15 cellular contexts compared by ENCODE assay signal in genomic region chr9:107119294-107119693, GRCh38.
DNase-seq lines count a peak whose midpoint lies in the region; ATAC-seq, FAIRE-seq and TF ChIP-seq lines count a peak whose summit lies in the region.
"Had no signal": no experiment of that assay in that cellular context is flagged by ENCODE, and none has a peak within 500 bp of the region (broad histone marks: within the 10 kb centered on the region; RNA-seq: fewer than 3 reads in every experiment).

No MANE protein-coding gene starts in this region.

- peak; percentile 64 to 89 for ATAC-seq in right cardiac atrium
- ATAC-seq in T-helper 17 cell: no peak
- ATAC-seq: GM12878, GM23338 had no signal

- no peaks in the 10 kb centered on the region for H3K9me3 ChIP-seq in right cardiac atrium (ENCODE audit: control insufficient read depth, low read length)
- no peaks in the 10 kb centered on the region for H3K9me3 ChIP-seq in T-helper 17 cell (ENCODE audit: control insufficient read depth, low read length, poor library complexity, severe bottlenecking)
- H3K9me3 ChIP-seq: BLaER1 treated with 17β-estradiol and CSF1 and Interleukin-3, amounts not matched to agents 10 nM and 100 nM had no signal

- H3K36me3 Mint-ChIP-seq in brain (no peaks in the 10 kb centered on the region), T-helper 17 cell (ENCODE audit: low read depth) (no peaks in the 10 kb centered on the region)
- H3K36me3 Mint-ChIP-seq: CD4-positive, CD25-positive, alpha-beta regulatory T cell had no signal

- intact Hi-C loops in right cardiac atrium (cut with DNase I): no loop called here

- DNase-seq in NCI-H82 (lab: John Stamatoyannopoulos, UW) (peak; percentile 7), NCI-H82 treated with DMSO at 0.1 percent for 48 hours (lab: John Stamatoyannopoulos, UW; ENCODE audit: unreplicated experiment) (no peak), NCI-H2171 (lab: John Stamatoyannopoulos, UW) (peak; percentile 16), right cardiac atrium (no peak), frontal cortex (ENCODE audit: low spot score in 2 of 2) (no peak), T-helper 17 cell (no peak)
- DNase-seq: 8988T; AML-193; CD4-positive, CD25-positive, alpha-beta regulatory T cell; DMS79 had no signal

- TF ChIP-seq CTCF in brain (conservative IDR thresholded peaks at IDR 0.05): no peak

- no peaks in the 10 kb centered on the region for H3K27me3 ChIP-seq in right cardiac atrium (ENCODE audit: control insufficient read depth, insufficient read depth)
- H3K27me3 ChIP-seq: BLaER1 treated with 17β-estradiol and CSF1 and Interleukin-3, amounts not matched to agents 10 nM and 100 nM had no signal

- no peaks in the 10 kb centered on the region for H3K4me1 ChIP-seq in right cardiac atrium (ENCODE audit: control insufficient read depth, insufficient read depth, low read length)
- H3K4me1 ChIP-seq: BLaER1 treated with 17β-estradiol and CSF1 and Interleukin-3, amounts not matched to agents 10 nM and 100 nM had no signal

- no peak overlapping the region for H3K27ac ChIP-seq in right cardiac atrium (ENCODE audit: low read length)
- H3K27ac ChIP-seq: BLaER1 treated with 17β-estradiol and CSF1 and Interleukin-3, amounts not matched to agents 10 nM and 100 nM had no signal

- no peak overlapping the region for H3K4me3 ChIP-seq in right cardiac atrium (ENCODE audit: low read length)
- H3K4me3 ChIP-seq: BLaER1 treated with 17β-estradiol and CSF1 and Interleukin-3, amounts not matched to agents 10 nM and 100 nM; GM12878; GM23338 had no signal

- H3K27me3 Mint-ChIP-seq in brain (peaks cover 3% of the 10 kb centered on the region), T-helper 17 cell (peaks cover 35% of the 10 kb centered on the region)
- H3K27me3 Mint-ChIP-seq: CD4-positive, CD25-positive, alpha-beta regulatory T cell had no signal

- H3K27ac Mint-ChIP-seq in brain: peak overlapping the region in 4 of 5 experiments; percentile 6 to 95 (median 80)
- H3K27ac Mint-ChIP-seq in T-helper 17 cell: no peak overlapping the region
- H3K27ac Mint-ChIP-seq: CD4-positive, CD25-positive, alpha-beta regulatory T cell; GM23338 had no signal

- H3K4me1 Mint-ChIP-seq in brain (peaks cover 12% of the 10 kb centered on the region), T-helper 17 cell (no peaks in the 10 kb centered on the region)
- H3K4me1 Mint-ChIP-seq: CD4-positive, CD25-positive, alpha-beta regulatory T cell had no signal

- WGBS in right cardiac atrium: 45% methylated on average over 1 of the region's 1 CpG

- no peak for FAIRE-seq in frontal cortex (lab: Jason Lieb, UNC)
- FAIRE-seq: GM12878, GM18507 had no signal

- no peaks in the 10 kb centered on the region for H3K9me3 Mint-ChIP-seq in brain
- H3K9me3 Mint-ChIP-seq: CD4-positive, CD25-positive, alpha-beta regulatory T cell; GM23338 had no signal

- H3K4me3 Mint-ChIP-seq in brain (no peak overlapping the region), T-helper 17 cell (no peak overlapping the region)
- H3K4me3 Mint-ChIP-seq: CD4-positive, CD25-positive, alpha-beta regulatory T cell; GM23338 had no signal

Comparison
In these comparisons a context has a peak if more than half of its experiments do, and no peak if none do; other contexts are left out.
1. DNase-seq: peak in NCI-H82 (single experiment) and NCI-H2171 (single experiment); none in NCI-H82 treated with DMSO at 0.1 percent for 48 hours (single experiment), right cardiac atrium (0 of 3), frontal cortex (0 of 2) and T-helper 17 cell (0 of 3).